Comparison of ENCODE assay signal across 16 cellular contexts in genomic region chr1:109776206-109776835, GRCh38. TPM values are rescaled to one million over a fixed set of nuclear protein-coding genes. Genes with fewer than 3 reads are reported as not detected.
A peak's percentile ranks its signal among the peaks of the same experiment; 100 is the strongest.
DNase-seq lines count a peak whose midpoint lies in the region; ATAC-seq and TF ChIP-seq lines count a peak whose summit lies in the region.
"Had no signal": no experiment of that assay in that cellular context is flagged by ENCODE, and none has a peak within 500 bp of the region (broad histone marks: within the 10 kb centered on the region; RNA-seq: fewer than 3 reads in every experiment).

No MANE protein-coding gene starts in this region.

- no peaks in the 10 kb centered on the region for H3K4me1 ChIP-seq in uterus

- H3K9me3 Mint-ChIP-seq in stimulated activated naive CD8-positive, alpha-beta T cell treated with anti-CD3 and anti-CD28 coated beads, Interleukin-15, Interleukin-2, amounts not matched to agents 100 ng/mL and 50 ng/mL, for 24 hours, result no peaks in the 10 kb centered on the region

- TF ChIP-seq CTCF in coronary artery (IDR thresholded peaks at IDR 0.05) (no peak), neural cell (IDR thresholded peaks at IDR 0.05; ENCODE audit: poor library complexity, severe bottlenecking) (no peak), uterus (IDR thresholded peaks at IDR 0.05) (no peak)

- H3K36me3 Mint-ChIP-seq in stimulated activated naive CD8-positive, alpha-beta T cell treated with anti-CD3 and anti-CD28 coated beads, Interleukin-15, Interleukin-2, amounts not matched to agents 100 ng/mL and 50 ng/mL, for 24 hours (ENCODE audit: low read depth), result no peaks in the 10 kb centered on the region

- no peaks in the 10 kb centered on the region for H3K79me2 ChIP-seq in neural cell (replicated peaks; ENCODE audit: insufficient read depth, low read length)
- H3K79me2 ChIP-seq: hepatocyte had no signal

- TF ChIP-seq EP300 in neural cell (conservative IDR thresholded peaks at IDR 0.05; ENCODE audit: poor library complexity, severe bottlenecking), result no peak

- no peaks in the 10 kb centered on the region for H3K9me2 ChIP-seq in neural cell (ENCODE audit: insufficient read depth, low read length)

- H3K4me3 Mint-ChIP-seq in stimulated activated naive CD8-positive, alpha-beta T cell treated with anti-CD3 and anti-CD28 coated beads, Interleukin-15, Interleukin-2, amounts not matched to agents 100 ng/mL and 50 ng/mL, for 24 hours, result no peak overlapping the region

- no peak overlapping the region for H3K4me3 ChIP-seq in coronary artery
- no peak overlapping the region for H3K4me3 ChIP-seq in neural cell (ENCODE audit: low read length)
- no peak overlapping the region for H3K4me3 ChIP-seq in uterus
- H3K4me3 ChIP-seq: body of pancreas, hepatocyte, thyroid gland had no signal

- H3K4me2 ChIP-seq in neural cell (ENCODE audit: low read length), result no peak overlapping the region
- H3K4me2 ChIP-seq: hepatocyte had no signal

- H4K20me1 ChIP-seq in neural cell (ENCODE audit: insufficient read depth), result no peaks in the 10 kb centered on the region

- ATAC-seq in stimulated activated naive CD8-positive, alpha-beta T cell treated with anti-CD3 and anti-CD28 coated beads, Interleukin-15, Interleukin-2, amounts not matched to agents 100 U/mL and 50 U/mL, for 24 hours, result no peak

- H3K36me3 ChIP-seq in neural cell (ENCODE audit: insufficient read depth, low read length), result no peaks in the 10 kb centered on the region
- H3K36me3 ChIP-seq in uterus, result no peaks in the 10 kb centered on the region
- H3K36me3 ChIP-seq: thyroid gland had no signal

- H3K27ac Mint-ChIP-seq in stimulated activated naive CD8-positive, alpha-beta T cell treated with anti-CD3 and anti-CD28 coated beads, Interleukin-15, Interleukin-2, amounts not matched to agents 100 ng/mL and 50 ng/mL, for 24 hours, result peak overlapping the region; percentile 28

- no peak for TF ChIP-seq RAD21 in neural cell (conservative IDR thresholded peaks at IDR 0.05)

- H3K27me3 Mint-ChIP-seq in stimulated activated naive CD8-positive, alpha-beta T cell treated with anti-CD3 and anti-CD28 coated beads, Interleukin-15, Interleukin-2, amounts not matched to agents 100 ng/mL and 50 ng/mL, for 24 hours, result no peaks in the 10 kb centered on the region

- H3F3A ChIP-seq in neural cell (ENCODE audit: insufficient read depth, low read length, poor library complexity, severe bottlenecking), result no peaks in the 10 kb centered on the region

- no peak overlapping the region for H2AFZ ChIP-seq in neural cell (ENCODE audit: low read depth, low read length)
- H2AFZ ChIP-seq: hepatocyte had no signal

- H3K27me3 ChIP-seq in neural cell (ENCODE audit: insufficient read depth, low read depth, low read length) (no peaks in the 10 kb centered on the region), uterus (no peaks in the 10 kb centered on the region)
- H3K27me3 ChIP-seq: body of pancreas, hepatocyte, thyroid gland had no signal

- peak overlapping the region; percentile 12 for H3K9ac ChIP-seq in neural cell (ENCODE audit: low read length)

- no peaks in the 10 kb centered on the region for H3K4me1 Mint-ChIP-seq in stimulated activated naive CD8-positive, alpha-beta T cell treated with anti-CD3 and anti-CD28 coated beads, Interleukin-15, Interleukin-2, amounts not matched to agents 100 ng/mL and 50 ng/mL, for 24 hours (ENCODE audit: low read depth)

- DNase-seq in stimulated activated naive CD8-positive, alpha-beta T cell treated with anti-CD3 and anti-CD28 coated beads, Interleukin-15, Interleukin-2, amounts not matched to agents 100 U/mL and 50 U/mL, for 24 hours, result no peak
- DNase-seq in coronary artery (ENCODE audit: low spot score), result peak; percentile 70
- DNase-seq in uterus, result peak; percentile 15 to 21
- DNase-seq in HuH-7.5 (ENCODE audit: low spot score), result no peak
- DNase-seq in NCI-H748 (lab: John Stamatoyannopoulos, UW; ENCODE audit: unreplicated experiment), result no peak
- DNase-seq in germinal center (ENCODE audit: low spot score), result no peak
- DNase-seq: cortex of kidney had no signal

- intact Hi-C loops in uterus (cut with DNase I; ENCODE audit: low total_unique reads), result loop anchor here (5.0 kb wide), 1 partner anchor 229 kb away; the partner anchor contains the start of gene GNAI3

- no peak for TF ChIP-seq POLR2A in uterus (IDR thresholded peaks at IDR 0.05)

- no peak overlapping the region for H3K27ac ChIP-seq in coronary artery
- no peak overlapping the region for H3K27ac ChIP-seq in neural cell (ENCODE audit: low read length)
- H3K27ac ChIP-seq in uterus, result no peak overlapping the region
- H3K27ac ChIP-seq: body of pancreas, hepatocyte, thyroid gland had no signal

- H3K9me3 ChIP-seq in neural cell (ENCODE audit: low read length) (peaks cover 4% of the 10 kb centered on the region), uterus (no peaks in the 10 kb centered on the region)
- H3K9me3 ChIP-seq: body of pancreas, thyroid gland had no signal

TF ChIP-seq in neural cell, 6 proteins besides CTCF, POLR2A, EP300 and RAD21:
- TF ChIP-seq EZH2 (IDR thresholded peaks at IDR 0.05; ENCODE audit: borderline replicate concordance, insufficient read depth, low read length, poor library complexity, severe bottlenecking) (no peak), TAF1 (IDR thresholded peaks at IDR 0.05; ENCODE audit: low read depth) (no peak), SMC3 (conservative IDR thresholded peaks at IDR 0.05; ENCODE audit: poor library complexity) (no peak), POLR2AphosphoS5 (IDR thresholded peaks at IDR 0.05) (no peak), REST (IDR thresholded peaks at IDR 0.05; ENCODE audit: borderline replicate concordance) (no peak), MXI1 (conservative IDR thresholded peaks at IDR 0.05; ENCODE audit: poor library complexity, severe bottlenecking) (no peak)

RNA-seq across cellular contexts. Expression of gene EPS8L3, which starts 12.6 kb away (rescaled TPM):
- not detected in 2 replicates for polyA plus RNA-seq in neural cell
- polyA minus RNA-seq in neural cell, result not detected in 2 replicates
- under 1 TPM in 2 of 4 donors, not detected in 2; 0.26 to 0.29 TPM for total RNA-seq in uterus
- total RNA-seq: endothelial cell of umbilical vein, fibroblast of villous mesenchyme, renal cortical epithelial cell, thyroid gland had no signal
- polyA plus RNA-seq: endothelial cell of umbilical vein, keratinocyte had no signal

RNA-seq across cellular contexts. Expression of gene GSTM3, which starts 35.5 kb away (rescaled TPM):
- polyA plus RNA-seq in neural cell, result 150 and 195 TPM in 2 replicates
- polyA minus RNA-seq in neural cell, result 59.6 and 62.4 TPM in 2 replicates
- 100 to 1,000 TPM in 1 of 4 donors, 10 to 100 TPM in 3; 39.1 to 104 (median 61.0) TPM for total RNA-seq in uterus

Comparison
In these comparisons a context has a peak if more than half of its experiments do, and no peak if none do; other contexts are left out.
1. DNase-seq: peak in coronary artery (single experiment) and uterus (2 of 2); none in stimulated activated naive CD8-positive, alpha-beta T cell treated with anti-CD3 and anti-CD28 coated beads, Interleukin-15, Interleukin-2, amounts not matched to agents 100 U/mL and 50 U/mL, for 24 hours (single experiment), HuH-7.5 (single experiment), NCI-H748 (single experiment) and germinal center (single experiment).